ENCODE assay signal across 23 cellular contexts in the genomic region with DNA sequence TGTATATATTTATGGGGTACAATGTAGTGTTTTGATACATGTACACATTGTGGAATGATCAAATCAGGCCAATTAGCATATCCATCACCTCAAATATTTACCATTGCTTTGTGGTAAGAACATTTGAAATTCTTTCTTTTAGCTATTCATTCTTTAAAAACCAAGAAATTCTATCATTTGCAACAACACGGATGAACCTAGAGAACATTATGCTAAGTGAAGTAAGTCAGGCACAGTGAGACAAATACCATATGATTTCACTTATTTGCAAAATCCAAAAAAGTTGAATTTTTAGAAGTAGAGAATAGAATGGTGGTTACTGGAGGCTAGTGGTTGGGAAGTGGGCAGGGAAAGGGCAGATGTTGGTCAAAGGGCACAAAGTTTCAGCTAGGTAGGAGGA.
DNase-seq lines count a peak whose midpoint lies in the region; ATAC-seq and TF ChIP-seq lines count a peak whose summit lies in the region.
"Had no signal": no experiment of that assay in that cellular context is flagged by ENCODE, and none has a peak within 500 bp of the region (broad histone marks: within the 10 kb centered on the region; RNA-seq: fewer than 3 reads in every experiment).

No MANE protein-coding gene starts in this region.

- no peak for TF ChIP-seq CTCF in astrocyte of the cerebellum (IDR thresholded peaks at IDR 0.05; ENCODE audit: low read depth, low read length, missing control alignments)

- no peak for ATAC-seq in GM19397 (IDR thresholded peaks at IDR 0.05; ENCODE audit: unreplicated experiment)
- ATAC-seq: HCT116 had no signal

- no peak overlapping the region for H3K4me3 ChIP-seq in astrocyte of the cerebellum (ENCODE audit: low read depth, low read length)
- H3K4me3 ChIP-seq: BLaER1 treated with 17β-estradiol and CSF1 and Interleukin-3, amounts not matched to agents 10 nM and 100 nM had no signal

- DNase-seq in LHCN-M2 (ENCODE audit: low read depth) (peak; percentile 13), astrocyte of the cerebellum (ENCODE audit: low read depth) (peak; percentile 66), myocyte (ENCODE audit: low read depth) (peak; percentile 18), epidermal melanocyte (ENCODE audit: insufficient read length, low spot score) (no peak), germinal center (ENCODE audit: low spot score) (no peak)
- no peak for DNase-seq in effector CD4-positive, alpha-beta T cell
- DNase-seq: AML-193; CD4-positive, alpha-beta T cell; COR-L47; DMS 273 treated with DMSO at 0.1 percent for 48 hours; DMS79; GF-D8; NCI-H1092; NCI-H1417 treated with DMSO at 0.1 percent for 48 hours; NCI-H1694 treated with DMSO at 0.1 percent for 48 hours; NCI-H2081; NCI-H2227 treated with DMSO at 0.1 percent for 48 hours; NCI-H526 treated with DMSO at 0.1 percent for 48 hours; Right ventricle myocardium superior; RPMI8226 had no signal

- in situ Hi-C loops in astrocyte of the cerebellum (cut with HindIII; ENCODE audit: low sequenced_read_pairs) = no loop called here

Comparison
In these comparisons a context has a peak if more than half of its experiments do, and no peak if none do; other contexts are left out.
1. DNase-seq: peak in LHCN-M2 (single experiment), astrocyte of the cerebellum (single experiment) and myocyte (single experiment); none in epidermal melanocyte (single experiment), germinal center (single experiment) and effector CD4-positive, alpha-beta T cell (single experiment).